In the genomic region with DNA sequence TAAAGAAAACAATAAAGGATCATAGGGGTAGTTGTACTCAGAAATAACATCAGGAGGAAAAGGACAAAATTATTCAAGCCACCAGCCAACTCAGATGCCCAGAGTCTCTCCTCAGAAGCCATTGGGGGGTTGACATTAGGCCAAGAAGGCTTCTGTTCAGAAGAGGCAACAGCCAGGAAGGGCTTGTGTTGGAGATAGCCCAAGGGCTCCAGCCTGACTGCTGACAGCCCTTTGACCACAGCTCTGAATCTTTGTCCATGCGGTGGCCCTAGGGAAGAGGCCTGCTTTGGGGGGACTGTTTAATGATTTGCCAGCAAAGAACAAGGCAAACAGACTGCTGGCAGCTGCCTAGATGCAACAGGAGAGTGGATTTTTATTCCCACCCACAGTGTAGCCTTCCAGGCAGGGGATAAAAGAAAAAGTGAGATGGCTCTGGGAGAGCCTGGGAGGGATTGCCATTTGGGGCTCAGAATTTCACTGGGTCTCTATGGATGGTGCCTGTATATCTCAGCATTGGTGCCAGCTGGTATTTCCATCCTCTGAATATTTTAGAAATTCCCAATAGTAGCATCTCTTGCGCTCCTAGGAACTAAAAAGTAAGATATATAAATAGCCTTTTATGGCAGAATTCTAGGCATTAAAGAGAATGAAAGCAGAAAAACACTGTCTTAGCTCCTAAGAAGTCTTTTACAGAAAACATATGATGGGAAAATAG, we compare ENCODE assay signal across 1 cellular context.
TF ChIP-seq lines count a peak whose summit lies in the region.

No MANE protein-coding gene starts in this region.

TF ChIP-seq in HepG2, 621 proteins besides CTCF, POLR2A, EP300 and RAD21 (continued from another document and continues in another):
- TF ChIP-seq, protein P1, sequence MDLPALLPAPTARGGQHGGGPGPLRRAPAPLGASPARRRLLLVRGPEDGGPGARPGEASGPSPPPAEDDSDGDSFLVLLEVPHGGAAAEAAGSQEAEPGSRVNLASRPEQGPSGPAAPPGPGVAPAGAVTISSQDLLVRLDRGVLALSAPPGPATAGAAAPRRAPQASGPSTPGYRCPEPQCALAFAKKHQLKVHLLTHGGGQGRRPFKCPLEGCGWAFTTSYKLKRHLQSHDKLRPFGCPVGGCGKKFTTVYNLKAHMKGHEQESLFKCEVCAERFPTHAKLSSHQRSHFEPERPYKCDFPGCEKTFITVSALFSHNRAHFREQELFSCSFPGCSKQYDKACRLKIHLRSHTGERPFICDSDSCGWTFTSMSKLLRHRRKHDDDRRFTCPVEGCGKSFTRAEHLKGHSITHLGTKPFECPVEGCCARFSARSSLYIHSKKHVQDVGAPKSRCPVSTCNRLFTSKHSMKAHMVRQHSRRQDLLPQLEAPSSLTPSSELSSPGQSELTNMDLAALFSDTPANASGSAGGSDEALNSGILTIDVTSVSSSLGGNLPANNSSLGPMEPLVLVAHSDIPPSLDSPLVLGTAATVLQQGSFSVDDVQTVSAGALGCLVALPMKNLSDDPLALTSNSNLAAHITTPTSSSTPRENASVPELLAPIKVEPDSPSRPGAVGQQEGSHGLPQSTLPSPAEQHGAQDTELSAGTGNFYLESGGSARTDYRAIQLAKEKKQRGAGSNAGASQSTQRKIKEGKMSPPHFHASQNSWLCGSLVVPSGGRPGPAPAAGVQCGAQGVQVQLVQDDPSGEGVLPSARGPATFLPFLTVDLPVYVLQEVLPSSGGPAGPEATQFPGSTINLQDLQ (CRISPR knock-in tag; IDR thresholded peaks at IDR 0.05): no peak
- no peak for TF ChIP-seq ZNF101 (CRISPR knock-in tag; IDR thresholded peaks at IDR 0.05; ENCODE audit: borderline replicate concordance, low read depth)
- TF ChIP-seq ZC3H13 (CRISPR knock-in tag; IDR thresholded peaks at IDR 0.05): no peak; the same call in 1 of the 2 replicates
- no peak for TF ChIP-seq NFE2L1 (CRISPR knock-in tag; IDR thresholded peaks at IDR 0.05; ENCODE audit: borderline replicate concordance)
- TF ChIP-seq PHF5A (CRISPR knock-in tag; IDR thresholded peaks at IDR 0.05; ENCODE audit: low read depth, unreplicated experiment): peak; percentile 70
- TF ChIP-seq ZFP62 (CRISPR knock-in tag; IDR thresholded peaks at IDR 0.05): no peak
- TF ChIP-seq ZNF709 (CRISPR knock-in tag; IDR thresholded peaks at IDR 0.05): 0 out of 2 replicates have a peak, but pooled peaks have one; percentile 69
- TF ChIP-seq ESRRA (CRISPR knock-in tag; IDR thresholded peaks at IDR 0.05; ENCODE audit: low read depth): no peak
- peak; percentile 70; the same call in 1 of the 2 replicates for TF ChIP-seq ZNF431 (CRISPR knock-in tag; IDR thresholded peaks at IDR 0.05; ENCODE audit: borderline replicate concordance, low read depth)
- TF ChIP-seq NFE2 (CRISPR knock-in tag; IDR thresholded peaks at IDR 0.05): no peak
- TF ChIP-seq, protein P2, sequence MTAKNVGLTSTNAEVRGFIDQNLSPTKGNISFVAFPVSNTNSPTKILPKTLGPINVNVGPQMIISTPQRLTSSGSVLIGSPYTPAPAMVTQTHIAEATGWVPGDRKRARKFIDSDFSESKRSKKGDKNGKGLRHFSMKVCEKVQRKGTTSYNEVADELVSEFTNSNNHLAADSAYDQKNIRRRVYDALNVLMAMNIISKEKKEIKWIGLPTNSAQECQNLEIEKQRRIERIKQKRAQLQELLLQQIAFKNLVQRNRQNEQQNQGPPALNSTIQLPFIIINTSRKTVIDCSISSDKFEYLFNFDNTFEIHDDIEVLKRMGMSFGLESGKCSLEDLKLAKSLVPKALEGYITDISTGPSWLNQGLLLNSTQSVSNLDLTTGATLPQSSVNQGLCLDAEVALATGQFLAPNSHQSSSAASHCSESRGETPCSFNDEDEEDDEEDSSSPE (CRISPR knock-in tag; IDR thresholded peaks at IDR 0.05): peak; percentile 73; the same call in 1 of the 2 replicates
- peak; percentile 75; the same call in 1 of the 2 replicates for TF ChIP-seq SIX1 (CRISPR knock-in tag; IDR thresholded peaks at IDR 0.05; ENCODE audit: borderline replicate concordance)
- no peak for TF ChIP-seq SOX6 (IDR thresholded peaks at IDR 0.05)
- peak; percentile 94 for TF ChIP-seq SOX6 (CRISPR knock-in tag; IDR thresholded peaks at IDR 0.05)
- TF ChIP-seq, protein P3, sequence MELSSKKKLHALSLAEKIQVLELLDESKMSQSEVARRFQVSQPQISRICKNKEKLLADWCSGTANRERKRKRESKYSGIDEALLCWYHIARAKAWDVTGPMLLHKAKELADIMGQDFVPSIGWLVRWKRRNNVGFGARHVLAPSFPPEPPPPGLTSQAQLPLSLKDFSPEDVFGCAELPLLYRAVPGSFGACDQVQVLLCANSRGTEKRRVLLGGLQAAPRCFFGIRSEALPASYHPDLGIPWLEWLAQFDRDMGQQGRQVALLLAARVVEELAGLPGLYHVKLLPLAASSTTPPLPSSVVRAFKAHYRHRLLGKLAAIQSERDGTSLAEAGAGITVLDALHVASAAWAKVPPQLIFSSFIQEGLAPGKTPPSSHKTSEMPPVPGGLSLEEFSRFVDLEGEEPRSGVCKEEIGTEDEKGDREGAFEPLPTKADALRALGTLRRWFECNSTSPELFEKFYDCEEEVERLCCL (CRISPR knock-in tag; IDR thresholded peaks at IDR 0.05; ENCODE audit: borderline replicate concordance): 0 out of 2 replicates have a peak, but pooled peaks have one; percentile 57
- peak in 1 of 2 experiments; percentile 27; a peak in 2 of 4 replicates for TF ChIP-seq NR2F1 (CRISPR knock-in tag; IDR thresholded peaks at IDR 0.05)
- peak; percentile 68; the same call in 1 of the 2 replicates for TF ChIP-seq ZNF256 (CRISPR knock-in tag; conservative IDR thresholded peaks at IDR 0.05)
- no peak for TF ChIP-seq HOXA9 (CRISPR knock-in tag; IDR thresholded peaks at IDR 0.05; ENCODE audit: borderline replicate concordance)
- TF ChIP-seq, protein P4, sequence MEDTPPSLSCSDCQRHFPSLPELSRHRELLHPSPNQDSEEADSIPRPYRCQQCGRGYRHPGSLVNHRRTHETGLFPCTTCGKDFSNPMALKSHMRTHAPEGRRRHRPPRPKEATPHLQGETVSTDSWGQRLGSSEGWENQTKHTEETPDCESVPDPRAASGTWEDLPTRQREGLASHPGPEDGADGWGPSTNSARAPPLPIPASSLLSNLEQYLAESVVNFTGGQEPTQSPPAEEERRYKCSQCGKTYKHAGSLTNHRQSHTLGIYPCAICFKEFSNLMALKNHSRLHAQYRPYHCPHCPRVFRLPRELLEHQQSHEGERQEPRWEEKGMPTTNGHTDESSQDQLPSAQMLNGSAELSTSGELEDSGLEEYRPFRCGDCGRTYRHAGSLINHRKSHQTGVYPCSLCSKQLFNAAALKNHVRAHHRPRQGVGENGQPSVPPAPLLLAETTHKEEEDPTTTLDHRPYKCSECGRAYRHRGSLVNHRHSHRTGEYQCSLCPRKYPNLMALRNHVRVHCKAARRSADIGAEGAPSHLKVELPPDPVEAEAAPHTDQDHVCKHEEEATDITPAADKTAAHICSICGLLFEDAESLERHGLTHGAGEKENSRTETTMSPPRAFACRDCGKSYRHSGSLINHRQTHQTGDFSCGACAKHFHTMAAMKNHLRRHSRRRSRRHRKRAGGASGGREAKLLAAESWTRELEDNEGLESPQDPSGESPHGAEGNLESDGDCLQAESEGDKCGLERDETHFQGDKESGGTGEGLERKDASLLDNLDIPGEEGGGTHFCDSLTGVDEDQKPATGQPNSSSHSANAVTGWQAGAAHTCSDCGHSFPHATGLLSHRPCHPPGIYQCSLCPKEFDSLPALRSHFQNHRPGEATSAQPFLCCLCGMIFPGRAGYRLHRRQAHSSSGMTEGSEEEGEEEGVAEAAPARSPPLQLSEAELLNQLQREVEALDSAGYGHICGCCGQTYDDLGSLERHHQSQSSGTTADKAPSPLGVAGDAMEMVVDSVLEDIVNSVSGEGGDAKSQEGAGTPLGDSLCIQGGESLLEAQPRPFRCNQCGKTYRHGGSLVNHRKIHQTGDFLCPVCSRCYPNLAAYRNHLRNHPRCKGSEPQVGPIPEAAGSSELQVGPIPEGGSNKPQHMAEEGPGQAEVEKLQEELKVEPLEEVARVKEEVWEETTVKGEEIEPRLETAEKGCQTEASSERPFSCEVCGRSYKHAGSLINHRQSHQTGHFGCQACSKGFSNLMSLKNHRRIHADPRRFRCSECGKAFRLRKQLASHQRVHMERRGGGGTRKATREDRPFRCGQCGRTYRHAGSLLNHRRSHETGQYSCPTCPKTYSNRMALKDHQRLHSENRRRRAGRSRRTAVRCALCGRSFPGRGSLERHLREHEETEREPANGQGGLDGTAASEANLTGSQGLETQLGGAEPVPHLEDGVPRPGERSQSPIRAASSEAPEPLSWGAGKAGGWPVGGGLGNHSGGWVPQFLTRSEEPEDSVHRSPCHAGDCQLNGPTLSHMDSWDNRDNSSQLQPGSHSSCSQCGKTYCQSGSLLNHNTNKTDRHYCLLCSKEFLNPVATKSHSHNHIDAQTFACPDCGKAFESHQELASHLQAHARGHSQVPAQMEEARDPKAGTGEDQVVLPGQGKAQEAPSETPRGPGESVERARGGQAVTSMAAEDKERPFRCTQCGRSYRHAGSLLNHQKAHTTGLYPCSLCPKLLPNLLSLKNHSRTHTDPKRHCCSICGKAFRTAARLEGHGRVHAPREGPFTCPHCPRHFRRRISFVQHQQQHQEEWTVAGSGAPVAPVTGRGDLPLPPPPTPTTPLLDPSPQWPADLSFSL (CRISPR knock-in tag; IDR thresholded peaks at IDR 0.05): 0 out of 2 replicates have a peak, but pooled peaks have one; percentile 22
- 0 out of 2 replicates have a peak, but pooled peaks have one; percentile 34 for TF ChIP-seq ZNF569 (CRISPR knock-in tag; IDR thresholded peaks at IDR 0.05; ENCODE audit: borderline replicate concordance)
- TF ChIP-seq ZNF501 (CRISPR knock-in tag; IDR thresholded peaks at IDR 0.05): peak; percentile 93
- TF ChIP-seq, protein P5, sequence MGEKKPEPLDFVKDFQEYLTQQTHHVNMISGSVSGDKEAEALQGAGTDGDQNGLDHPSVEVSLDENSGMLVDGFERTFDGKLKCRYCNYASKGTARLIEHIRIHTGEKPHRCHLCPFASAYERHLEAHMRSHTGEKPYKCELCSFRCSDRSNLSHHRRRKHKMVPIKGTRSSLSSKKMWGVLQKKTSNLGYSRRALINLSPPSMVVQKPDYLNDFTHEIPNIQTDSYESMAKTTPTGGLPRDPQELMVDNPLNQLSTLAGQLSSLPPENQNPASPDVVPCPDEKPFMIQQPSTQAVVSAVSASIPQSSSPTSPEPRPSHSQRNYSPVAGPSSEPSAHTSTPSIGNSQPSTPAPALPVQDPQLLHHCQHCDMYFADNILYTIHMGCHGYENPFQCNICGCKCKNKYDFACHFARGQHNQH (CRISPR knock-in tag; IDR thresholded peaks at IDR 0.05): peak; percentile 99
- TF ChIP-seq PHB2 (IDR thresholded peaks at IDR 0.05; ENCODE audit: partially characterized antibody): no peak
- no peak; the same call in none of the 2 replicates for TF ChIP-seq SRY (CRISPR knock-in tag; IDR thresholded peaks at IDR 0.05)
- no peak for TF ChIP-seq MBNL3 (CRISPR knock-in tag; conservative IDR thresholded peaks at IDR 0.05)
- no peak for TF ChIP-seq PLRG1 (conservative IDR thresholded peaks at IDR 0.05)
- no peak for TF ChIP-seq PAWR (CRISPR knock-in tag; IDR thresholded peaks at IDR 0.05; ENCODE audit: borderline replicate concordance)
- no peak for TF ChIP-seq CREB1 (IDR thresholded peaks at IDR 0.05)
- peak; percentile 79 for TF ChIP-seq CREB1 (CRISPR knock-in tag; IDR thresholded peaks at IDR 0.05)
- TF ChIP-seq, protein P6, sequence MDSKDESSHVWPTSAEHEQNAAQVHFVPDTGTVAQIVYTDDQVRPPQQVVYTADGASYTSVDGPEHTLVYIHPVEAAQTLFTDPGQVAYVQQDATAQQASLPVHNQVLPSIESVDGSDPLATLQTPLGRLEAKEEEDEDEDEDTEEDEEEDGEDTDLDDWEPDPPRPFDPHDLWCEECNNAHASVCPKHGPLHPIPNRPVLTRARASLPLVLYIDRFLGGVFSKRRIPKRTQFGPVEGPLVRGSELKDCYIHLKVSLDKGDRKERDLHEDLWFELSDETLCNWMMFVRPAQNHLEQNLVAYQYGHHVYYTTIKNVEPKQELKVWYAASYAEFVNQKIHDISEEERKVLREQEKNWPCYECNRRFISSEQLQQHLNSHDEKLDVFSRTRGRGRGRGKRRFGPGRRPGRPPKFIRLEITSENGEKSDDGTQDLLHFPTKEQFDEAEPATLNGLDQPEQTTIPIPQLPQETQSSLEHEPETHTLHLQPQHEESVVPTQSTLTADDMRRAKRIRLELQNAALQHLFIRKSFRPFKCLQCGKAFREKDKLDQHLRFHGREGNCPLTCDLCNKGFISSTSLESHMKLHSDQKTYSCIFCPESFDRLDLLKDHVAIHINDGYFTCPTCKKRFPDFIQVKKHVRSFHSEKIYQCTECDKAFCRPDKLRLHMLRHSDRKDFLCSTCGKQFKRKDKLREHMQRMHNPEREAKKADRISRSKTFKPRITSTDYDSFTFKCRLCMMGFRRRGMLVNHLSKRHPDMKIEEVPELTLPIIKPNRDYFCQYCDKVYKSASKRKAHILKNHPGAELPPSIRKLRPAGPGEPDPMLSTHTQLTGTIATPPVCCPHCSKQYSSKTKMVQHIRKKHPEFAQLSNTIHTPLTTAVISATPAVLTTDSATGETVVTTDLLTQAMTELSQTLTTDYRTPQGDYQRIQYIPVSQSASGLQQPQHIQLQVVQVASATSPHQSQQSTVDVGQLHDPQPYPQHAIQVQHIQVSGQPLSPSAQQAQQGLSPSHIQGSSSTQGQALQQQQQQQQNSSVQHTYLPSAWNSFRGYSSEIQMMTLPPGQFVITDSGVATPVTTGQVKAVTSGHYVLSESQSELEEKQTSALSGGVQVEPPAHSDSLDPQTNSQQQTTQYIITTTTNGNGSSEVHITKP (CRISPR knock-in tag; IDR thresholded peaks at IDR 0.05; ENCODE audit: low read depth): peak; percentile 95
- TF ChIP-seq, protein P7, sequence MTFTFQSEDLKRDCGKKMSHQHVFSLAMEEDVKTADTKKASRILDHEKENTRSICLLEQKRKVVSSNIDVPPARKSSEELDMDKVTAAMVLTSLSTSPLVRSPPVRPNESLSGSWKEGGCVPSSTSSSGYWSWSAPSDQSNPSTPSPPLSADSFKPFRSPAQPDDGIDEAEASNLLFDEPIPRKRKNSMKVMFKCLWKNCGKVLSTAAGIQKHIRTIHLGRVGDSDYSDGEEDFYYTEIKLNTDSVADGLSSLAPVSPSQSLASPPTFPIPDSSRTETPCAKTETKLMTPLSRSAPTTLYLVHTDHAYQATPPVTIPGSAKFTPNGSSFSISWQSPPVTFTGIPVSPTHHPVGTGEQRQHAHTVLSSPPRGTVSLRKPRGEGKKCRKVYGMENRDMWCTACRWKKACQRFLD (CRISPR knock-in tag; IDR thresholded peaks at IDR 0.05; ENCODE audit: borderline replicate concordance): no peak
- peak; percentile 67; the same call in 1 of the 2 replicates for TF ChIP-seq ELF4 (CRISPR knock-in tag; IDR thresholded peaks at IDR 0.05; ENCODE audit: borderline replicate concordance)
- peak; percentile 89; the same call in 1 of the 2 replicates for TF ChIP-seq MEIS1 (CRISPR knock-in tag; IDR thresholded peaks at IDR 0.05; ENCODE audit: borderline replicate concordance)
- TF ChIP-seq ZNF451 (CRISPR knock-in tag; IDR thresholded peaks at IDR 0.05): 0 out of 2 replicates have a peak, but pooled peaks have one; percentile 31
- TF ChIP-seq, protein P8, sequence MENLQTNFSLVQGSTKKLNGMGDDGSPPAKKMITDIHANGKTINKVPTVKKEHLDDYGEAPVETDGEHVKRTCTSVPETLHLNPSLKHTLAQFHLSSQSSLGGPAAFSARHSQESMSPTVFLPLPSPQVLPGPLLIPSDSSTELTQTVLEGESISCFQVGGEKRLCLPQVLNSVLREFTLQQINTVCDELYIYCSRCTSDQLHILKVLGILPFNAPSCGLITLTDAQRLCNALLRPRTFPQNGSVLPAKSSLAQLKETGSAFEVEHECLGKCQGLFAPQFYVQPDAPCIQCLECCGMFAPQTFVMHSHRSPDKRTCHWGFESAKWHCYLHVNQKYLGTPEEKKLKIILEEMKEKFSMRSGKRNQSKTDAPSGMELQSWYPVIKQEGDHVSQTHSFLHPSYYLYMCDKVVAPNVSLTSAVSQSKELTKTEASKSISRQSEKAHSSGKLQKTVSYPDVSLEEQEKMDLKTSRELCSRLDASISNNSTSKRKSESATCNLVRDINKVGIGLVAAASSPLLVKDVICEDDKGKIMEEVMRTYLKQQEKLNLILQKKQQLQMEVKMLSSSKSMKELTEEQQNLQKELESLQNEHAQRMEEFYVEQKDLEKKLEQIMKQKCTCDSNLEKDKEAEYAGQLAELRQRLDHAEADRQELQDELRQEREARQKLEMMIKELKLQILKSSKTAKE (CRISPR knock-in tag; IDR thresholded peaks at IDR 0.05; ENCODE audit: borderline replicate concordance): no peak
